34 cellular contexts compared by ENCODE assay signal in the genomic region with DNA sequence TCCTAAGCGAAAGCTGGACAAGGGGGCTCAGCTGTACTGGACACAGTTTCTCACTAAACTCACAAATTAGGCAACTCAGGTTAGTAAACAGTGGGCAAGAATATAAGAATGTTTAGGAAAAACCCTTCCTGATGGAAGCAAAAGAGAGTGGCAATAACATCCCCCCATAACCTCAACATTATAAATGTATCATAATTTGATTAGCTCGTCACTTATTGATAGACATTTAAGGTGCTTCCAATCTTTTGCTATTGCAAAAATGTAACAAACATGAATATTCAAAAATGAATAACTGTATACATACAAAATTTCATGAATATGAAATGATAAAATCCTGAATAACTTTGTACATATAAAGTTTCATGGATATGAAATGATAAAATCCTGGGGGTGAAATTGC.
"Had no signal": no experiment of that assay in that cellular context is flagged by ENCODE, and none has a peak within 500 bp of the region (broad histone marks: within the 10 kb centered on the region; RNA-seq: fewer than 3 reads in every experiment).

No MANE protein-coding gene starts in this region.

- H3K4me1 ChIP-seq: adrenal gland, ascending aorta, body of pancreas, breast epithelium had no signal

- H3K27ac ChIP-seq: adrenal gland, ascending aorta, body of pancreas, brain microvascular endothelial cell, breast epithelium, cardiac muscle cell had no signal

- ATAC-seq: activated naive CD4-positive, alpha-beta T cell treated with anti-CD3 and anti-CD28 coated beads, Interleukin-2, amount 50 U/mL, for 72 hours; activated naive CD8-positive, alpha-beta T cell treated with anti-CD3 and anti-CD28 coated beads, Interleukin-2, amount 50 U/mL, for 24 hours; activated T-cell treated with anti-CD3 and anti-CD28 coated beads, Interleukin-2, amount 50 U/mL, for 4 hours; activated T-cell treated with anti-CD3 and anti-CD28 coated beads, Interleukin-2, amount 50 U/mL, for 72 hours; activated T-helper 17 cell treated with anti-CD3 and anti-CD28 coated beads, Interleukin-2, amount 50 U/mL, for 72 hours; body of pancreas had no signal

- H3K4me3 ChIP-seq: adrenal gland, ascending aorta, body of pancreas, breast epithelium, cardiac muscle cell had no signal

- H3K27me3 ChIP-seq: adrenal gland, ascending aorta, body of pancreas, brain microvascular endothelial cell, breast epithelium, cardiac muscle cell had no signal

- H3K9me3 ChIP-seq: adrenal gland, ascending aorta, body of pancreas, breast epithelium had no signal

- FAIRE-seq: astrocyte, bronchial epithelial cell had no signal

- DNase-seq: activated effector memory CD4-positive, alpha-beta T cell treated with anti-CD3 and anti-CD28 coated beads, Interleukin-2, amount 50 U/mL, for 16 hours; activated effector memory CD4-positive, alpha-beta T cell treated with Interleukin-2 at 50 U/mL for 16 hours; activated gamma-delta T cell; activated gamma-delta T cell treated with Interleukin-2 at 50 U/mL for 16 hours; activated naive CD4-positive, alpha-beta T cell; activated naive CD4-positive, alpha-beta T cell treated with anti-CD3 and anti-CD28 coated beads for 36 hours; activated naive CD4-positive, alpha-beta T cell treated with anti-CD3 and anti-CD28 coated beads, Interleukin-2, amount 10 ng/mL, durations not matched to agents 7 days and 5 days; activated naive CD4-positive, alpha-beta T cell treated with anti-CD3 and anti-CD28 coated beads, Interleukin-2, amount 50 U/mL, for 16 hours; activated naive CD4-positive, alpha-beta T cell treated with Interleukin-2 at 50 U/mL for 16 hours; activated naive CD8-positive, alpha-beta T cell treated with anti-CD3 and anti-CD28 coated beads for 36 hours; activated naive CD8-positive, alpha-beta T cell treated with anti-CD3 and anti-CD28 coated beads, Interleukin-2, amount 10 ng/mL, durations not matched to agents 7 days and 5 days; activated naive CD8-positive, alpha-beta T cell treated with anti-CD3 and anti-CD28 coated beads, Interleukin-2, amount 50 U/mL, for 24 hours; activated T-cell treated with anti-CD3 and anti-CD28 coated beads, Interleukin-2, amount 50 U/mL, for 1 hour; activated T-cell treated with anti-CD3 and anti-CD28 coated beads, Interleukin-2, amount 50 U/mL, for 24 hours; activated T-cell treated with anti-CD3 and anti-CD28 coated beads, Interleukin-2, amount 50 U/mL, for 4 hours; activated T-cell treated with anti-CD3 and anti-CD28 coated beads, Interleukin-2, amount 50 U/mL, for 48 hours; activated T-cell treated with anti-CD3 and anti-CD28 coated beads, Interleukin-2, amount 50 U/mL, for 72 hours; adrenal gland; amniotic stem cell; amygdala; anterior cingulate cortex; aorta; body of pancreas; brain microvascular endothelial cell; caudate nucleus; central memory CD4-positive, alpha-beta T cell; cerebellar nuclear complex had no signal

- H3K36me3 ChIP-seq: adrenal gland, ascending aorta, brain microvascular endothelial cell, breast epithelium, cardiac muscle cell had no signal
